ENCODE assay signal across 8 cellular contexts in genomic region chr17:64836623-64837017, GRCh38.
DNase-seq lines count a peak whose midpoint lies in the region; ATAC-seq and TF ChIP-seq lines count a peak whose summit lies in the region.
"Not testable (repeated sequence)": the region's sequence is repeated elsewhere in the genome, so short reads cannot be mapped to it uniquely, and the experiment has no call there.

No MANE protein-coding gene starts in this region.

- H3K27ac Mint-ChIP-seq in activated naive CD8-positive, alpha-beta T cell, result peak overlapping the region; percentile 83
- H3K27ac Mint-ChIP-seq in stimulated activated effector memory CD8-positive, alpha-beta T cell treated with anti-CD3 and anti-CD28 coated beads, Interleukin-12 subunit alpha, Interleukin-12 subunit beta, amount 100 ng/mL, for 72 hours, result peak overlapping the region; percentile 95

- H3K27ac ChIP-seq in DND-41 (ENCODE audit: low read length), result peak overlapping the region; percentile 64
- H3K27ac ChIP-seq in SK-N-MC, result not testable (repeated sequence)

- H3K27me3 Mint-ChIP-seq in activated naive CD8-positive, alpha-beta T cell, result not testable (repeated sequence)

- H2AFZ ChIP-seq in DND-41 (ENCODE audit: low read depth, low read length), result peak overlapping the region; percentile 67

- not testable (repeated sequence) for H3K9me3 ChIP-seq in DND-41 (ENCODE audit: insufficient read depth, low read length, severe bottlenecking); SK-N-MC (ENCODE audit: low read depth, low read length); mononuclear cell (ENCODE audit: low read depth, low read length)

- H3K4me1 Mint-ChIP-seq in activated naive CD8-positive, alpha-beta T cell (ENCODE audit: low read depth), result peaks cover 20% of the 10 kb centered on the region
- peaks cover 15% of the 10 kb centered on the region for H3K4me1 Mint-ChIP-seq in stimulated activated effector memory CD8-positive, alpha-beta T cell treated with anti-CD3 and anti-CD28 coated beads, Interleukin-12 subunit alpha, Interleukin-12 subunit beta, amount 100 ng/mL, for 72 hours

- TF ChIP-seq CTCF in DND-41 (IDR thresholded peaks at IDR 0.05; ENCODE audit: borderline replicate concordance, extremely low read depth, low read length, poor library complexity, severe bottlenecking); fibroblast of mammary gland (conservative IDR thresholded peaks at IDR 0.05; ENCODE audit: control insufficient read depth, insufficient read depth, low read depth, low read length): not testable (repeated sequence)

- H3K4me2 ChIP-seq in DND-41 (ENCODE audit: insufficient read depth, low read length), result peak overlapping the region; percentile 92

- H3K4me1 ChIP-seq in DND-41 (ENCODE audit: insufficient read depth, low read length) (peaks cover 21% of the 10 kb centered on the region), mononuclear cell (ENCODE audit: insufficient read depth, low read length) (peaks cover 47% of the 10 kb centered on the region)

- not testable (repeated sequence) for H3K36me3 Mint-ChIP-seq in activated naive CD8-positive, alpha-beta T cell
- H3K36me3 Mint-ChIP-seq in stimulated activated effector memory CD8-positive, alpha-beta T cell treated with anti-CD3 and anti-CD28 coated beads, Interleukin-12 subunit alpha, Interleukin-12 subunit beta, amount 100 ng/mL, for 72 hours, result peaks cover 13% of the 10 kb centered on the region

- ATAC-seq in DND-41 (ENCODE audit: insufficient read depth, low read depth) (peak; percentile 29), GM21526 (IDR thresholded peaks at IDR 0.05; ENCODE audit: low FRiP score, unreplicated experiment) (peak; percentile 36), HG03342 (IDR thresholded peaks at IDR 0.05; ENCODE audit: unreplicated experiment) (peak; percentile 32)
- peak; percentile 46 for ATAC-seq in stimulated activated effector memory CD8-positive, alpha-beta T cell treated with anti-CD3 and anti-CD28 coated beads, Interleukin-12 subunit alpha, Interleukin-12 subunit beta, amount 100 ng/mL, for 72 hours

- peak overlapping the region; percentile 74 for H3K9ac ChIP-seq in DND-41 (ENCODE audit: low read depth, low read length)
- H3K9ac ChIP-seq in SK-N-MC (ENCODE audit: insufficient read length), result peak overlapping the region; percentile 59

- peak overlapping the region; percentile 73; a peak in 3 of 4 replicates for H3K4me3 ChIP-seq in DND-41 (ENCODE audit: low read depth in 1 of 2, low read length in 2 of 2)
- peak overlapping the region; percentile 76 for H3K4me3 ChIP-seq in SK-N-MC
- peak overlapping the region; percentile 58 for H3K4me3 ChIP-seq in fibroblast of mammary gland (ENCODE audit: control insufficient read depth, low read depth, low read length)
- H3K4me3 ChIP-seq in mononuclear cell (ENCODE audit: low read length), result peak overlapping the region; percentile 52

- not testable (repeated sequence) for H3K27me3 ChIP-seq in DND-41 (ENCODE audit: insufficient read depth, low read length, poor library complexity); mononuclear cell (ENCODE audit: insufficient read depth, low read length)

- not testable (repeated sequence) for H4K20me1 ChIP-seq in DND-41 (ENCODE audit: insufficient read depth, low read length)

- not testable (repeated sequence) for H3K36me3 ChIP-seq in DND-41 (ENCODE audit: insufficient read depth, low read length); SK-N-MC (ENCODE audit: insufficient read depth, low read length)

- H3K9me3 Mint-ChIP-seq in activated naive CD8-positive, alpha-beta T cell (ENCODE audit: low read depth); stimulated activated effector memory CD8-positive, alpha-beta T cell treated with anti-CD3 and anti-CD28 coated beads, Interleukin-12 subunit alpha, Interleukin-12 subunit beta, amount 100 ng/mL, for 72 hours: not testable (repeated sequence)

- peak overlapping the region; percentile 94 for H3K4me3 Mint-ChIP-seq in activated naive CD8-positive, alpha-beta T cell
- H3K4me3 Mint-ChIP-seq in stimulated activated effector memory CD8-positive, alpha-beta T cell treated with anti-CD3 and anti-CD28 coated beads, Interleukin-12 subunit alpha, Interleukin-12 subunit beta, amount 100 ng/mL, for 72 hours, result peak overlapping the region; percentile 96

- H3K79me2 ChIP-seq in DND-41 (ENCODE audit: insufficient read depth, low read length), result not testable (repeated sequence)

- DNase-seq in DND-41 (peak; percentile 32), fibroblast of mammary gland (ENCODE audit: low read depth) (peak; percentile 13)
- DNase-seq in SK-N-MC (ENCODE audit: low read depth, low spot score); stimulated activated effector memory CD8-positive, alpha-beta T cell treated with anti-CD3 and anti-CD28 coated beads, Interleukin-12 subunit alpha, Interleukin-12 subunit beta, amount 100 ng/mL, for 72 hours (ENCODE audit: low spot score in 2 of 2): not testable (repeated sequence)
